24 cellular contexts compared by ENCODE assay signal in genomic region chr11:111148953-111149352, GRCh38.
DNase-seq lines count a peak whose midpoint lies in the region; ATAC-seq and TF ChIP-seq lines count a peak whose summit lies in the region.
"Had no signal": no experiment of that assay in that cellular context is flagged by ENCODE, and none has a peak within 500 bp of the region (broad histone marks: within the 10 kb centered on the region; RNA-seq: fewer than 3 reads in every experiment).

No MANE protein-coding gene starts in this region.

- H3K4me2 ChIP-seq in hepatocyte, result no peak overlapping the region
- H3K4me2 ChIP-seq: BLaER1 had no signal

- H3K27me3 ChIP-seq in gastroesophageal sphincter (no peaks in the 10 kb centered on the region), hepatocyte (no peaks in the 10 kb centered on the region)
- H3K27me3 ChIP-seq: BLaER1, right lobe of liver, uterus had no signal

- no peaks in the 10 kb centered on the region for H3K9me3 Mint-ChIP-seq in progenitor cell of endocrine pancreas (ENCODE audit: low read depth)
- H3K9me3 Mint-ChIP-seq: activated naive CD8-positive, alpha-beta T cell treated with anti-CD3 and anti-CD28 coated beads, Interleukin-2, amount 10 ng/mL, durations not matched to agents 7 days and 5 days; H9; neural crest cell had no signal

- H2AFZ ChIP-seq in hepatocyte, result no peak overlapping the region

- H3K36me3 ChIP-seq in gastroesophageal sphincter (no peaks in the 10 kb centered on the region), hepatocyte (replicated peaks; ENCODE audit: insufficient read depth, low read depth) (no peaks in the 10 kb centered on the region)
- H3K36me3 ChIP-seq: BLaER1, right lobe of liver, uterus had no signal

- TF ChIP-seq POLR2A in gastroesophageal sphincter (IDR thresholded peaks at IDR 0.05), result no peak

- H3K4me1 ChIP-seq in gastroesophageal sphincter (no peaks in the 10 kb centered on the region), hepatocyte (ENCODE audit: insufficient read depth) (no peaks in the 10 kb centered on the region)
- H3K4me1 ChIP-seq: BLaER1, right lobe of liver, uterus had no signal

- no peak overlapping the region for H3K27ac Mint-ChIP-seq in progenitor cell of endocrine pancreas
- H3K27ac Mint-ChIP-seq: activated naive CD8-positive, alpha-beta T cell treated with anti-CD3 and anti-CD28 coated beads, Interleukin-2, amount 10 ng/mL, durations not matched to agents 7 days and 5 days; H9 had no signal

- TF ChIP-seq CTCF in epithelial cell of esophagus (IDR thresholded peaks at IDR 0.05; ENCODE audit: insufficient read depth, low read depth, low read length, missing control alignments) (no peak), gastroesophageal sphincter (IDR thresholded peaks at IDR 0.05) (no peak), progenitor cell of endocrine pancreas (IDR thresholded peaks at IDR 0.05; ENCODE audit: unreplicated experiment) (no peak), hepatocyte (IDR thresholded peaks at IDR 0.05; ENCODE audit: poor library complexity) (no peak)

- H3K9me3 ChIP-seq in gastroesophageal sphincter, result no peaks in the 10 kb centered on the region
- H3K9me3 ChIP-seq in hepatocyte (ENCODE audit: low read depth), result no peaks in the 10 kb centered on the region
- H3K9me3 ChIP-seq: BLaER1, right lobe of liver, uterus had no signal

- H3K4me1 Mint-ChIP-seq in progenitor cell of endocrine pancreas (ENCODE audit: low read depth), result no peaks in the 10 kb centered on the region
- H3K4me1 Mint-ChIP-seq: activated naive CD8-positive, alpha-beta T cell treated with anti-CD3 and anti-CD28 coated beads, Interleukin-2, amount 10 ng/mL, durations not matched to agents 7 days and 5 days; H9; neural crest cell had no signal

- DNase-seq in HS-5 (ENCODE audit: low read depth), result peak; percentile 14
- DNase-seq in OCI-M1 (lab: John Stamatoyannopoulos, UW), result peak; percentile 18
- DNase-seq in epithelial cell of esophagus (ENCODE audit: low read depth), result peak; percentile 42
- no peak for DNase-seq in iPS-NIHi7 (ENCODE audit: extremely low spot score)
- no peak for DNase-seq in progenitor cell of endocrine pancreas (ENCODE audit: low spot score, unreplicated experiment)
- DNase-seq in hepatocyte (ENCODE audit: low spot score), result no peak
- DNase-seq: activated CD4-positive, alpha-beta T cell treated with anti-CD3 and anti-CD28 coated beads for 48 hours; activated CD8-positive, alpha-beta memory T cell treated with anti-CD3 and anti-CD28 coated beads for 24 hours; activated effector memory CD4-positive, alpha-beta T cell treated with anti-CD3 and anti-CD28 coated beads, Interleukin-2, amount 50 U/mL, for 16 hours; activated naive CD8-positive, alpha-beta T cell treated with anti-CD3 and anti-CD28 coated beads, Interleukin-2, amount 10 ng/mL, durations not matched to agents 7 days and 5 days; COR-L47; DMS53; effector CD4-positive, alpha-beta T cell; H9; NCI-H2029; NCI-H2227 treated with DMSO at 0.1 percent for 48 hours; right lobe of liver; stimulated activated naive CD4-positive, alpha-beta T cell; uterus had no signal

- H3K27ac ChIP-seq in gastroesophageal sphincter, result no peak overlapping the region
- no peak overlapping the region for H3K27ac ChIP-seq in hepatocyte
- H3K27ac ChIP-seq: BLaER1, right lobe of liver, uterus, VCaP had no signal

- TF ChIP-seq EP300 in gastroesophageal sphincter (IDR thresholded peaks at IDR 0.05), result no peak

- no peak overlapping the region for H3K4me3 Mint-ChIP-seq in progenitor cell of endocrine pancreas (ENCODE audit: low read depth)
- H3K4me3 Mint-ChIP-seq: activated naive CD8-positive, alpha-beta T cell treated with anti-CD3 and anti-CD28 coated beads, Interleukin-2, amount 10 ng/mL, durations not matched to agents 7 days and 5 days; H9; neural crest cell had no signal

- no peaks in the 10 kb centered on the region for H3K79me2 ChIP-seq in hepatocyte

- H3K9me2 ChIP-seq in hepatocyte (replicated peaks; ENCODE audit: insufficient read depth), result no peaks in the 10 kb centered on the region

- no peaks in the 10 kb centered on the region for H3K36me3 Mint-ChIP-seq in progenitor cell of endocrine pancreas (ENCODE audit: insufficient read depth)
- H3K36me3 Mint-ChIP-seq: activated naive CD8-positive, alpha-beta T cell treated with anti-CD3 and anti-CD28 coated beads, Interleukin-2, amount 10 ng/mL, durations not matched to agents 7 days and 5 days had no signal

- peak; percentile 28 for ATAC-seq in gastroesophageal sphincter
- ATAC-seq in HG03039 (IDR thresholded peaks at IDR 0.05; ENCODE audit: unreplicated experiment), result no peak
- ATAC-seq: right lobe of liver had no signal

- no peaks in the 10 kb centered on the region for H3K27me3 Mint-ChIP-seq in progenitor cell of endocrine pancreas

- no peaks in the 10 kb centered on the region for H4K20me1 ChIP-seq in hepatocyte (ENCODE audit: insufficient read depth, poor library complexity, severe bottlenecking)
- H4K20me1 ChIP-seq: BLaER1 had no signal

- H3K4me3 ChIP-seq in epithelial cell of esophagus (ENCODE audit: low read length) (no peak overlapping the region), gastroesophageal sphincter (no peak overlapping the region), hepatocyte (no peak overlapping the region)
- H3K4me3 ChIP-seq: BLaER1, right lobe of liver, uterus had no signal

Comparison
In these comparisons a context has a peak if more than half of its experiments do, and no peak if none do; other contexts are left out.
1. DNase-seq: peak in HS-5 (single experiment), OCI-M1 (single experiment) and epithelial cell of esophagus (single experiment); none in iPS-NIHi7 (single experiment), progenitor cell of endocrine pancreas (single experiment) and hepatocyte (single experiment).